21 cellular contexts compared by ENCODE assay signal in the genomic region with DNA sequence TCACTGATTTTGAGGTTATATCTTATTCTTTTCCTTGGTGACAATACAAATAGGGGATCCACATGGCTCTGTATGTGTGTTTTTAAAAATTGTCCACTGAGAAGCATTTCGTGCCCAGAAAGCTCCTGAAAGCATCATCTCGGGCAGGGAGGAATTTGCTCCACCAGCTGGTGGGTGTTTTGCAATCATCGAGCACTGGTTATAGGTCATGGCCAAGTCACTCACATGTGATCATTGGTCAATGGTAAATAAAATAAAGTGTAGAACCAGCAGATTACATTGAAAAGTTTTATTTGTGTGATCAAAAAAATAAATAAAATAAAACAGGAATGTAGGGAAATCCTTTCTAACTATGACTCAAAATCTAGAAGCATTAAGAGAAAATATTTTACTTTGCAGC. TPM values are rescaled to one million over a fixed set of nuclear protein-coding genes. Genes with fewer than 3 reads are reported as not detected.
DNase-seq lines count a peak whose midpoint lies in the region; ATAC-seq and TF ChIP-seq lines count a peak whose summit lies in the region.
"Had no signal": no experiment of that assay in that cellular context is flagged by ENCODE, and none has a peak within 500 bp of the region (broad histone marks: within the 10 kb centered on the region; RNA-seq: fewer than 3 reads in every experiment).

No MANE protein-coding gene starts in this region.

- H3K9me3 ChIP-seq in mesenchymal stem cell (ENCODE audit: control insufficient read depth, low read length) (no peaks in the 10 kb centered on the region), hepatocyte (ENCODE audit: low read depth) (no peaks in the 10 kb centered on the region)

- no peaks in the 10 kb centered on the region for H3K36me3 Mint-ChIP-seq in naive thymus-derived CD8-positive, alpha-beta T cell
- H3K36me3 Mint-ChIP-seq in activated CD4-positive, alpha-beta memory T cell treated with anti-CD3 and anti-CD28 coated beads for 36 hours = no peaks in the 10 kb centered on the region
- H3K36me3 Mint-ChIP-seq: activated naive CD8-positive, alpha-beta T cell; brain had no signal

- DNase-seq in EH (ENCODE audit: low read depth) (peak; percentile 62), LHCN-M2 (ENCODE audit: low read depth) (peak; percentile 87), epidermal melanocyte (ENCODE audit: insufficient read length, low spot score) (peak; percentile 28), mesenchymal stem cell (peak; percentile 56), hepatocyte (ENCODE audit: low spot score) (no peak)
- DNase-seq in naive thymus-derived CD8-positive, alpha-beta T cell = no peak
- no peak for DNase-seq in central memory CD4-positive, alpha-beta T cell
- no peak for DNase-seq in activated CD4-positive, alpha-beta memory T cell treated with anti-CD3 and anti-CD28 coated beads for 36 hours
- DNase-seq: activated CD4-positive, alpha-beta T cell treated with anti-CD3 and anti-CD28 coated beads for 1 hour; dermis blood vessel endothelial cell; GOT3; NCI-H2029; NCI-H446 treated with DMSO at 0.1 percent for 48 hours; occipital lobe; stimulated activated naive CD4-positive, alpha-beta T cell; T-helper 9 cell had no signal

- H3K27me3 ChIP-seq in mesenchymal stem cell (ENCODE audit: control insufficient read depth in 1 of 2, insufficient read depth in 1 of 2, low read length in 2 of 2) = no peaks in the 10 kb centered on the region
- no peaks in the 10 kb centered on the region for H3K27me3 ChIP-seq in hepatocyte
- H3K27me3 ChIP-seq: tibial nerve had no signal

- no peak overlapping the region for H3K23ac ChIP-seq in mesenchymal stem cell (ENCODE audit: low read length in 2 of 2)

- no peak overlapping the region for H2BK5ac ChIP-seq in mesenchymal stem cell (ENCODE audit: low read depth, low read length, poor library complexity, severe bottlenecking)

- peak overlapping the region; percentile 54 for H3K9ac ChIP-seq in mesenchymal stem cell (ENCODE audit: low read length)

- H3K27ac Mint-ChIP-seq in naive thymus-derived CD8-positive, alpha-beta T cell = no peak overlapping the region
- H3K27ac Mint-ChIP-seq in activated CD4-positive, alpha-beta memory T cell treated with anti-CD3 and anti-CD28 coated beads for 36 hours = no peak overlapping the region
- H3K27ac Mint-ChIP-seq: activated naive CD8-positive, alpha-beta T cell; activated T-helper 1 cell treated with anti-CD3 and anti-CD28 coated beads, Interleukin-12 subunit alpha, Interleukin-12 subunit beta, Interleukin-2, Interleukin-4 antibody, amounts not matched to agents 30 ng/mL and 10 ng/mL and 1 ng/mL, durations not matched to agents 14 hours and 24 hours and 36 hours; brain had no signal

- CTCF ChIA-PET in activated CD4-positive, alpha-beta memory T cell treated with anti-CD3 and anti-CD28 coated beads for 36 hours (lab: Charles Lee) = no interaction called here

- 78% methylated on average over 2 of the region's 3 CpGs for WGBS in mesenchymal stem cell
- 64% methylated on average over 3 of the region's 3 CpGs for WGBS in hepatocyte (ENCODE audit: low lambda C conversion rate, missing lambda C conversion rate)

- no peaks in the 10 kb centered on the region for H3K9me2 ChIP-seq in hepatocyte (replicated peaks; ENCODE audit: insufficient read depth)

- no peaks in the 10 kb centered on the region for H4K20me1 ChIP-seq in hepatocyte (ENCODE audit: insufficient read depth, poor library complexity, severe bottlenecking)

- ATAC-seq in naive thymus-derived CD8-positive, alpha-beta T cell = no peak

- H3K4me3 ChIP-seq in mesenchymal stem cell (ENCODE audit: insufficient read depth in 1 of 2, low read depth in 1 of 2, low read length in 2 of 2) = no peak overlapping the region
- no peak overlapping the region for H3K4me3 ChIP-seq in hepatocyte
- H3K4me3 ChIP-seq: tibial nerve had no signal

- no peaks in the 10 kb centered on the region for H3K79me2 ChIP-seq in hepatocyte

- H2AFZ ChIP-seq in mesenchymal stem cell (ENCODE audit: low read depth, low read length) (no peak overlapping the region), hepatocyte (no peak overlapping the region)

- H3K27ac ChIP-seq in mesenchymal stem cell (ENCODE audit: low read length, poor library complexity, severe bottlenecking) = no peak overlapping the region
- H3K27ac ChIP-seq in hepatocyte = no peak overlapping the region
- H3K27ac ChIP-seq: epithelial cell of prostate, tibial nerve had no signal

- H3K4me1 Mint-ChIP-seq in naive thymus-derived CD8-positive, alpha-beta T cell = no peaks in the 10 kb centered on the region
- no peaks in the 10 kb centered on the region for H3K4me1 Mint-ChIP-seq in activated CD4-positive, alpha-beta memory T cell treated with anti-CD3 and anti-CD28 coated beads for 36 hours (ENCODE audit: low read depth)
- H3K4me1 Mint-ChIP-seq: brain had no signal

- intact Hi-C loops in activated CD4-positive, alpha-beta memory T cell treated with anti-CD3 and anti-CD28 coated beads for 36 hours (cut with micrococcal nuclease) = no loop called here

- H3K4me2 ChIP-seq in mesenchymal stem cell (ENCODE audit: low read length, poor library complexity, severe bottlenecking) (no peak overlapping the region), hepatocyte (no peak overlapping the region)

- H3K4ac ChIP-seq in mesenchymal stem cell (ENCODE audit: low read depth in 1 of 2, low read length in 2 of 2) = no peak overlapping the region

- H3K4me3 Mint-ChIP-seq in naive thymus-derived CD8-positive, alpha-beta T cell = no peak overlapping the region
- no peak overlapping the region for H3K4me3 Mint-ChIP-seq in activated CD4-positive, alpha-beta memory T cell treated with anti-CD3 and anti-CD28 coated beads for 36 hours
- H3K4me3 Mint-ChIP-seq: activated naive CD8-positive, alpha-beta T cell; activated T-helper 1 cell treated with anti-CD3 and anti-CD28 coated beads, Interleukin-12 subunit alpha, Interleukin-12 subunit beta, Interleukin-2, Interleukin-4 antibody, amounts not matched to agents 30 ng/mL and 10 ng/mL and 1 ng/mL, durations not matched to agents 14 hours and 24 hours and 36 hours; brain had no signal

- H2BK15ac ChIP-seq in mesenchymal stem cell (ENCODE audit: low read depth, poor library complexity, severe bottlenecking) = no peak overlapping the region

- H2BK12ac ChIP-seq in mesenchymal stem cell (ENCODE audit: low read length in 2 of 2) = no peak overlapping the region

- no peak overlapping the region for H4K91ac ChIP-seq in mesenchymal stem cell (ENCODE audit: low read length)

- H3K36me3 ChIP-seq in mesenchymal stem cell (ENCODE audit: control insufficient read depth in 1 of 2, insufficient read depth in 2 of 2, low read depth in 1 of 2, low read length in 2 of 2) (no peaks in the 10 kb centered on the region), hepatocyte (replicated peaks; ENCODE audit: insufficient read depth, low read depth) (no peaks in the 10 kb centered on the region)
- H3K36me3 ChIP-seq: tibial nerve had no signal

- H4K8ac ChIP-seq in mesenchymal stem cell (ENCODE audit: low read length) = no peak overlapping the region

- H2AK5ac ChIP-seq in mesenchymal stem cell (ENCODE audit: low read length, severe bottlenecking) = no peak overlapping the region

- no peak overlapping the region for H3K14ac ChIP-seq in mesenchymal stem cell (ENCODE audit: low read length in 2 of 2)

- H3K9me3 Mint-ChIP-seq in naive thymus-derived CD8-positive, alpha-beta T cell = no peaks in the 10 kb centered on the region
- no peaks in the 10 kb centered on the region for H3K9me3 Mint-ChIP-seq in activated CD4-positive, alpha-beta memory T cell treated with anti-CD3 and anti-CD28 coated beads for 36 hours
- H3K9me3 Mint-ChIP-seq: activated T-helper 1 cell treated with anti-CD3 and anti-CD28 coated beads, Interleukin-12 subunit alpha, Interleukin-12 subunit beta, Interleukin-2, Interleukin-4 antibody, amounts not matched to agents 30 ng/mL and 10 ng/mL and 1 ng/mL, durations not matched to agents 14 hours and 24 hours and 36 hours; brain had no signal

- no peaks in the 10 kb centered on the region for H3K79me1 ChIP-seq in mesenchymal stem cell (replicated peaks; ENCODE audit: low read length, poor library complexity, severe bottlenecking)

- H3K4me1 ChIP-seq in mesenchymal stem cell (ENCODE audit: control insufficient read depth, insufficient read depth, low read depth, low read length) = no peaks in the 10 kb centered on the region
- no peaks in the 10 kb centered on the region for H3K4me1 ChIP-seq in hepatocyte (ENCODE audit: insufficient read depth)
- H3K4me1 ChIP-seq: tibial nerve had no signal

- TF ChIP-seq CTCF in hepatocyte (IDR thresholded peaks at IDR 0.05; ENCODE audit: poor library complexity) = no peak

- no peak overlapping the region for H3K18ac ChIP-seq in mesenchymal stem cell (ENCODE audit: low read depth in 1 of 2, low read length in 2 of 2)

- H3K27me3 Mint-ChIP-seq in naive thymus-derived CD8-positive, alpha-beta T cell = peaks cover 0 to 9% (median 3%) of the 10 kb centered on the region in 5 donors
- H3K27me3 Mint-ChIP-seq in activated CD4-positive, alpha-beta memory T cell treated with anti-CD3 and anti-CD28 coated beads for 36 hours = peaks cover 4% of the 10 kb centered on the region

- POLR2A ChIA-PET in naive thymus-derived CD8-positive, alpha-beta T cell (lab: Charles Lee) = no interaction called here
- POLR2A ChIA-PET in activated CD4-positive, alpha-beta memory T cell treated with anti-CD3 and anti-CD28 coated beads for 36 hours (lab: Charles Lee) = no interaction called here

- H2BK120ac ChIP-seq in mesenchymal stem cell (ENCODE audit: low read depth, low read length) = no peak overlapping the region

RNA-seq across cellular contexts. Expression of a gene that starts 23.0 kb away (rescaled TPM):
- total RNA-seq in LHCN-M2 (2014; rRNA removed) = 65.8 and 81.9 TPM in 2 replicates
- 8.7 TPM for polyA plus RNA-seq in LHCN-M2 (2012)
- 23.3 TPM for polyA plus RNA-seq in mesenchymal stem cell (2013, experiment 1 of 2)
- 24.6 TPM for polyA plus RNA-seq in mesenchymal stem cell (2013, experiment 2 of 2)
- total RNA-seq in naive thymus-derived CD8-positive, alpha-beta T cell = 10 to 100 TPM; 37.5 to 45.7 TPM
- polyA plus RNA-seq in naive thymus-derived CD8-positive, alpha-beta T cell = 10 to 100 TPM in 1 of 3 donors, 1 to 10 TPM in 2; 8.6 to 10.7 (median 9.9) TPM
- total RNA-seq in activated CD4-positive, alpha-beta memory T cell treated with anti-CD3 and anti-CD28 coated beads for 36 hours = 10 to 100 TPM; 18.6 to 19.8 TPM
- 57.6 and 64.6 TPM in 2 replicates for total RNA-seq in hepatocyte
- polyA plus RNA-seq in hepatocyte = 17.2 and 17.4 TPM in 2 replicates

Comparison
In these comparisons a context has a peak if more than half of its experiments do, and no peak if none do; other contexts are left out.
1. DNase-seq: peak in EH (single experiment), LHCN-M2 (single experiment), epidermal melanocyte (single experiment) and mesenchymal stem cell (single experiment); none in naive thymus-derived CD8-positive, alpha-beta T cell (0 of 10), central memory CD4-positive, alpha-beta T cell (single experiment), activated CD4-positive, alpha-beta memory T cell treated with anti-CD3 and anti-CD28 coated beads for 36 hours (single experiment) and hepatocyte (single experiment).